22 cellular contexts compared by ENCODE assay signal in the genomic region with DNA sequence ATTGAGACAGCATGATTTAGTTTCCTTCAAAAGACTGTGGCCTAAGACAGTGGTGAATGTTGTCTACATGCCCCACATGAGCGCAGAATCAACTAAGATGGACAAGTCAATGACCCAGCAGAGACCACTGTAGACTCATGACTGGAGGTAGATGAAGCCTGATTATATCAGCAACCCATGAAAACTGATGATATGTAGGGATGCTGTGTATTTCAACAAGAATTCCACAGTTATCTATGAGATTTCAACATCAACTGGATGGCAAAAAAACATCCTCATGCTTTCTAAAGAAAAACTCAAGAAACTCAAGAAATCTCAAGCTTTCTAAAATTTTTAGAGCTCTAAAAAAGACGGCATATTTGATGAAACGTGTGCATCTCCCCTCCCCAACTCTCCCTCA.
"Had no signal": no experiment of that assay in that cellular context is flagged by ENCODE, and none has a peak within 500 bp of the region (broad histone marks: within the 10 kb centered on the region; RNA-seq: fewer than 3 reads in every experiment).

No MANE protein-coding gene starts in this region.

- H3K9me3 ChIP-seq: SK-N-SH had no signal

- H3K27ac ChIP-seq: HL-60, RWPE1 had no signal

- DNase-seq: KBM-7; MV-4-11; NCI-H1048; NCI-H1105; NCI-H1417; NCI-H1436 treated with DMSO at 0.1 percent for 48 hours; NCI-H1694 treated with DMSO at 0.1 percent for 48 hours; NCI-H1930; NCI-H2081; NCI-H2107; NCI-H2227 treated with DMSO at 0.1 percent for 48 hours; NCI-H524 treated with DMSO at 0.1 percent for 48 hours; NCI-H69; NCI-H774; NK-92 treated with Interleukin-12 subunit alpha and Interleukin-12 subunit beta, amount 100 ng/mL, for 24 hours; PC-3; SHP77; SK-N-SH; SW 1271 had no signal

- ATAC-seq: Panc1, PC-3 had no signal
